Comparison of ENCODE assay signal across 20 cellular contexts in the genomic region with DNA sequence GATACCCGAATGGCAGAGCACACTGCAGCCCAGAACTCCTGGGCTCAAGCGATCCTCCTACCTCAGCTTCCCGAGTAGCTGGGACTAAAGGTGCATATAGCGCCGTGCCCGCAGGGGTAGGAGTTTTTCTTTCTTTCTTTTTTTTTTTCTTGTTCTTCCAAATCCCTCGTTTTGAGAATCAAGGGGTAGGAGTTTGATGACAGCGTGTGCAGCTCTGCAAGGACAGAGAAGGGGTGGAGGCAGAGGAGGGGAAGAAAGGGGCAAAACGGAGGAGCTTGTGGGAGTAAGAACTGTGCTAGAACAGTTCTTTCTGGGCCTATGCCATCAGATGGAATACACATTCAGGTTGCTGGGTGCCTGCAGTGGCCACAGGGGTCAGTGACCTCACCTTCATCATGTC.
"Had no signal": no experiment of that assay in that cellular context is flagged by ENCODE, and none has a peak within 500 bp of the region (broad histone marks: within the 10 kb centered on the region; RNA-seq: fewer than 3 reads in every experiment).

No MANE protein-coding gene starts in this region.

- H3K27me3 Mint-ChIP-seq: naive B cell had no signal

- H3K27ac Mint-ChIP-seq: endodermal cell, naive B cell, nephron had no signal

- ATAC-seq: sciatic nerve had no signal

- H3K9me3 ChIP-seq: colonic mucosa, prostate gland, stomach, thoracic aorta, transverse colon had no signal

- H3K4me3 ChIP-seq: colonic mucosa, prostate gland, skin epidermis, stomach, thoracic aorta, transverse colon had no signal

- H3K27me3 ChIP-seq: colonic mucosa, stomach, transverse colon had no signal

- H3K4me3 Mint-ChIP-seq: endodermal cell, naive B cell, nephron had no signal

- DNase-seq: colonic mucosa; dermis blood vessel endothelial cell; endodermal cell; erythroblast; foreskin melanocyte; islet precursor cell; mesendoderm; naive B cell; stimulated activated CD4-positive, alpha-beta T cell treated with anti-CD3 and anti-CD28 coated beads, Interleukin-2, amount 100 ng/mL, for 24 hours; stimulated activated CD4-positive, alpha-beta T cell treated with anti-CD3 and anti-CD28 coated beads, Interleukin-4, amount 100 ng/mL, for 4 hours; stimulated activated naive CD4-positive, alpha-beta T cell; stomach; substantia nigra; transverse colon had no signal

- H3K79me2 ChIP-seq: parathyroid adenoma had no signal

- H3K9me3 Mint-ChIP-seq: endodermal cell, naive B cell, nephron had no signal

- H3K4me1 ChIP-seq: colonic mucosa, parathyroid adenoma, prostate gland, transverse colon had no signal

- H3K4me1 Mint-ChIP-seq: endodermal cell, nephron had no signal

- H3K27ac ChIP-seq: colonic mucosa, parathyroid adenoma, prostate gland, skin epidermis, stomach, thoracic aorta, transverse colon had no signal

- H3K36me3 ChIP-seq: colonic mucosa had no signal

- H3K9ac ChIP-seq: parathyroid adenoma had no signal

- H2AFZ ChIP-seq: parathyroid adenoma had no signal
